8 cellular contexts compared by ENCODE assay signal in the genomic region with DNA sequence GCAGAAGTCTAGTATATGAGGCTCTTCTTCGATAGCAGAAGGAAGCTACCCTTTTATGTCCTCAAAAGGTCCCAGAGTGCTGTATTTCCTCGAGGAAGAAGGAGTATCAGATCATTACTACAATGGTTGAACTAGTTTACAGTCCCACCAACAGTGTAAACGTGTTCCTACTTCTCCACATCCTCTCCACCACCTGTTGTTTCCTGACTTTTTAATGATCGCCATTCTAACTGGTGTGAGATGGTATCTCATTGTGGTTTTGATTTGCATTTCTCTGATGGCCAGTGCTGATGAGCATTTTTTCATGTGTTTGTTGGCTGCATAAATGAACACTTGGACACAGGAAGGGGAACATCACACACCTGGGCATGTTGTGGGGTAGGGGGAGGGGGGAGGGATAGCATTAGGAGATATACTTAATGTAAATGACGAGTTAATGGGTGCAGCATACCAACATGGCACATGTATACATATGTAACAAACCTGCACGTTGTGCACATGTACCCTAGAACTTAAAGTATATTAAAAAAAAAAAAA. TPM values are rescaled to one million over a fixed set of nuclear protein-coding genes. Genes with fewer than 3 reads are reported as not detected.
DNase-seq lines count a peak whose midpoint lies in the region; ATAC-seq and TF ChIP-seq lines count a peak whose summit lies in the region.
"Not testable (repeated sequence)": the region's sequence is repeated elsewhere in the genome, so short reads cannot be mapped to it uniquely, and the experiment has no call there.

No MANE protein-coding gene starts in this region.

- H3K4me3 ChIP-seq in CD4-positive, alpha-beta memory T cell (ENCODE audit: low read length in 2 of 2), result not testable (repeated sequence)

- not testable (repeated sequence) for H3K27me3 Mint-ChIP-seq in CD4-positive, alpha-beta memory T cell; IgD-negative memory B cell; T-cell; activated CD4-positive, alpha-beta T cell treated with anti-CD3 and anti-CD28 coated beads, Interleukin-2, amount 10 ng/mL, durations not matched to agents 7 days and 5 days; activated naive CD4-positive, alpha-beta T cell treated with anti-CD3 and anti-CD28 coated beads for 36 hours (ENCODE audit: low read depth); naive thymus-derived CD8-positive, alpha-beta T cell; stimulated activated memory B cell treated with anti-CD40 and anti-IgM and Interleukin-4, amounts not matched to agents 10 μg/mL and 1 μg/mL and 100 μg/mL, for 72 hours
- H3K27me3 Mint-ChIP-seq in brain, result peaks cover 12% of the 10 kb centered on the region

- TF ChIP-seq CTCF in brain (conservative IDR thresholded peaks at IDR 0.05), result not testable (repeated sequence)

- H3K36me3 ChIP-seq in CD4-positive, alpha-beta memory T cell (ENCODE audit: insufficient read depth, low read length), result not testable (repeated sequence)

- peaks cover 41% of the 10 kb centered on the region for H3K4me1 ChIP-seq in CD4-positive, alpha-beta memory T cell (ENCODE audit: insufficient read depth, low read length)

- H3K27ac ChIP-seq in CD4-positive, alpha-beta memory T cell (ENCODE audit: low read depth, low read length), result not testable (repeated sequence)

- CTCF ChIA-PET in CD4-positive, alpha-beta memory T cell (lab: Charles Lee; ENCODE audit: partially characterized antibody); activated CD4-positive, alpha-beta T cell treated with anti-CD3 and anti-CD28 coated beads, Interleukin-2, amount 10 ng/mL, durations not matched to agents 7 days and 5 days (lab: Charles Lee); activated naive CD4-positive, alpha-beta T cell treated with anti-CD3 and anti-CD28 coated beads for 36 hours (lab: Charles Lee): not testable (repeated sequence)
- CTCF ChIA-PET in T-cell (lab: Charles Lee), result interaction anchor here in 1 of 2 donors (0.5 to 1.1 kb wide), 2 partner anchors 24 to 93 kb away, joined by 3 to 4 read pairs; no protein-coding TSS in a partner anchor

- not testable (repeated sequence) for DNase-seq in CD4-positive, alpha-beta memory T cell; T-cell; activated CD4-positive, alpha-beta T cell treated with anti-CD3 and anti-CD28 coated beads, Interleukin-2, amount 10 ng/mL, durations not matched to agents 7 days and 5 days; activated naive CD4-positive, alpha-beta T cell treated with anti-CD3 and anti-CD28 coated beads for 36 hours; naive thymus-derived CD8-positive, alpha-beta T cell

- not testable (repeated sequence) for H3K27me3 ChIP-seq in CD4-positive, alpha-beta memory T cell (ENCODE audit: insufficient read depth, low read length)

- intact Hi-C loops in CD4-positive, alpha-beta memory T cell (cut with micrococcal nuclease), result loop anchor here (2.0 to 5.0 kb wide), 4 partner anchors 83 to 1961 kb away; a partner anchor contains a TSS
- intact Hi-C loops in activated naive CD4-positive, alpha-beta T cell treated with anti-CD3 and anti-CD28 coated beads for 36 hours (cut with micrococcal nuclease), result loop anchor here (2.0 to 5.0 kb wide), 2 partner anchors 206 to 259 kb away; a partner anchor contains a TSS

- not testable (repeated sequence) for ATAC-seq in T-cell (replicated peaks in 1 of 4); naive thymus-derived CD8-positive, alpha-beta T cell; stimulated activated memory B cell treated with anti-CD40 and anti-IgM and Interleukin-4, amounts not matched to agents 10 μg/mL and 1 μg/mL and 100 μg/mL, for 72 hours

- H3K4me3 Mint-ChIP-seq in CD4-positive, alpha-beta memory T cell, result peak overlapping the region; percentile 45 to 96 (median 92)
- peak overlapping the region in 3 of 4 donors; percentile 43 to 98 (median 77) for H3K4me3 Mint-ChIP-seq in IgD-negative memory B cell
- peak overlapping the region; percentile 86 to 92 (median 91) for H3K4me3 Mint-ChIP-seq in T-cell
- peak overlapping the region; percentile 85 for H3K4me3 Mint-ChIP-seq in activated CD4-positive, alpha-beta T cell treated with anti-CD3 and anti-CD28 coated beads, Interleukin-2, amount 10 ng/mL, durations not matched to agents 7 days and 5 days
- H3K4me3 Mint-ChIP-seq in activated naive CD4-positive, alpha-beta T cell treated with anti-CD3 and anti-CD28 coated beads for 36 hours; stimulated activated memory B cell treated with anti-CD40 and anti-IgM and Interleukin-4, amounts not matched to agents 10 μg/mL and 1 μg/mL and 100 μg/mL, for 72 hours: not testable (repeated sequence)
- peak overlapping the region in 4 of 5 experiments; percentile 18 to 97 (median 96) for H3K4me3 Mint-ChIP-seq in brain
- peak overlapping the region in 9 of 10 donors; percentile 90 to 98 (median 95) for H3K4me3 Mint-ChIP-seq in naive thymus-derived CD8-positive, alpha-beta T cell

- H3K9me3 Mint-ChIP-seq in CD4-positive, alpha-beta memory T cell; IgD-negative memory B cell; T-cell; activated CD4-positive, alpha-beta T cell treated with anti-CD3 and anti-CD28 coated beads, Interleukin-2, amount 10 ng/mL, durations not matched to agents 7 days and 5 days; activated naive CD4-positive, alpha-beta T cell treated with anti-CD3 and anti-CD28 coated beads for 36 hours; brain; naive thymus-derived CD8-positive, alpha-beta T cell; stimulated activated memory B cell treated with anti-CD40 and anti-IgM and Interleukin-4, amounts not matched to agents 10 μg/mL and 1 μg/mL and 100 μg/mL, for 72 hours: not testable (repeated sequence)

- POLR2A ChIA-PET in CD4-positive, alpha-beta memory T cell (lab: Charles Lee; ENCODE audit: partially characterized antibody), result interaction anchor here (1.0 kb wide), 1 partner anchor 53 kb away, joined by 3 read pairs; a partner anchor contains a TSS
- POLR2A ChIA-PET in T-cell (lab: Charles Lee), result interaction anchor here in 1 of 2 donors (0.5 kb wide), 1 partner anchor 8 kb away, joined by 3 read pairs; no protein-coding TSS in a partner anchor
- POLR2A ChIA-PET in activated CD4-positive, alpha-beta T cell treated with anti-CD3 and anti-CD28 coated beads, Interleukin-2, amount 10 ng/mL, durations not matched to agents 7 days and 5 days (lab: Charles Lee), result not testable (repeated sequence)
- POLR2A ChIA-PET in naive thymus-derived CD8-positive, alpha-beta T cell (lab: Charles Lee), result interaction anchor here (0.5 to 1.5 kb wide), 4 partner anchors 8 to 250 kb away, joined by 3 to 4 read pairs (median 3); no protein-coding TSS in a partner anchor

- peaks cover 26 to 52% (median 39%) of the 10 kb centered on the region in 4 donors for H3K4me1 Mint-ChIP-seq in CD4-positive, alpha-beta memory T cell
- H3K4me1 Mint-ChIP-seq in IgD-negative memory B cell, result peaks cover 25 to 38% (median 38%) of the 10 kb centered on the region in 3 donors
- H3K4me1 Mint-ChIP-seq in T-cell, result peaks cover 40 to 48% (median 42%) of the 10 kb centered on the region in 3 donors
- peaks cover 38% of the 10 kb centered on the region for H3K4me1 Mint-ChIP-seq in activated CD4-positive, alpha-beta T cell treated with anti-CD3 and anti-CD28 coated beads, Interleukin-2, amount 10 ng/mL, durations not matched to agents 7 days and 5 days
- H3K4me1 Mint-ChIP-seq in activated naive CD4-positive, alpha-beta T cell treated with anti-CD3 and anti-CD28 coated beads for 36 hours (ENCODE audit: low read depth), result peaks cover 37% of the 10 kb centered on the region
- H3K4me1 Mint-ChIP-seq in brain, result peaks cover 35% of the 10 kb centered on the region
- peaks cover 7 to 50% (median 44%) of the 10 kb centered on the region in 4 donors for H3K4me1 Mint-ChIP-seq in naive thymus-derived CD8-positive, alpha-beta T cell
- peaks cover 39% of the 10 kb centered on the region for H3K4me1 Mint-ChIP-seq in stimulated activated memory B cell treated with anti-CD40 and anti-IgM and Interleukin-4, amounts not matched to agents 10 μg/mL and 1 μg/mL and 100 μg/mL, for 72 hours

- H3K36me3 Mint-ChIP-seq in CD4-positive, alpha-beta memory T cell, result peaks cover 0 to 13% of the 10 kb centered on the region in 2 donors
- H3K36me3 Mint-ChIP-seq in IgD-negative memory B cell; T-cell; activated CD4-positive, alpha-beta T cell treated with anti-CD3 and anti-CD28 coated beads, Interleukin-2, amount 10 ng/mL, durations not matched to agents 7 days and 5 days (ENCODE audit: low read depth); activated naive CD4-positive, alpha-beta T cell treated with anti-CD3 and anti-CD28 coated beads for 36 hours (ENCODE audit: low read depth); brain; naive thymus-derived CD8-positive, alpha-beta T cell; stimulated activated memory B cell treated with anti-CD40 and anti-IgM and Interleukin-4, amounts not matched to agents 10 μg/mL and 1 μg/mL and 100 μg/mL, for 72 hours: not testable (repeated sequence)

- H3K27ac Mint-ChIP-seq in CD4-positive, alpha-beta memory T cell, result peak overlapping the region; percentile 97 to 99 (median 99)
- peak overlapping the region; percentile 72 to 98 (median 97) for H3K27ac Mint-ChIP-seq in IgD-negative memory B cell
- H3K27ac Mint-ChIP-seq in T-cell, result peak overlapping the region; percentile 99 to 100
- peak overlapping the region; percentile 98 for H3K27ac Mint-ChIP-seq in activated CD4-positive, alpha-beta T cell treated with anti-CD3 and anti-CD28 coated beads, Interleukin-2, amount 10 ng/mL, durations not matched to agents 7 days and 5 days
- peak overlapping the region; percentile 76 for H3K27ac Mint-ChIP-seq in activated naive CD4-positive, alpha-beta T cell treated with anti-CD3 and anti-CD28 coated beads for 36 hours
- H3K27ac Mint-ChIP-seq in brain, result not testable (repeated sequence)
- H3K27ac Mint-ChIP-seq in naive thymus-derived CD8-positive, alpha-beta T cell, result peak overlapping the region; percentile 96 to 100 (median 99)
- H3K27ac Mint-ChIP-seq in stimulated activated memory B cell treated with anti-CD40 and anti-IgM and Interleukin-4, amounts not matched to agents 10 μg/mL and 1 μg/mL and 100 μg/mL, for 72 hours, result peak overlapping the region; percentile 97

- H3K9me3 ChIP-seq in CD4-positive, alpha-beta memory T cell (ENCODE audit: control insufficient read depth in 1 of 2, low read length in 2 of 2), result not testable (repeated sequence)

RNA-seq across cellular contexts. Expression of a gene that starts 1.2 kb away (rescaled TPM):
- 10 to 100 TPM; 35.7 to 37.2 TPM for total RNA-seq in CD4-positive, alpha-beta memory T cell
- 10 to 100 TPM; 36.2 to 50.0 TPM for polyA plus RNA-seq in CD4-positive, alpha-beta memory T cell
- polyA plus RNA-seq in IgD-negative memory B cell (30.4 TPM), brain (ENCODE audit: insufficient read depth, low read depth, low replicate concordance) (9.1 TPM)
- 10 to 100 TPM; 38.0 to 44.8 (median 41.3) TPM for total RNA-seq in T-cell
- total RNA-seq in activated CD4-positive, alpha-beta T cell treated with anti-CD3 and anti-CD28 coated beads, Interleukin-2, amount 10 ng/mL, durations not matched to agents 7 days and 5 days, result 10 to 100 TPM; 28.5 to 29.5 TPM
- total RNA-seq in activated naive CD4-positive, alpha-beta T cell treated with anti-CD3 and anti-CD28 coated beads for 36 hours, result 10 to 100 TPM; 18.9 to 19.3 TPM
- 10 to 100 TPM; 38.3 to 40.0 TPM for total RNA-seq in naive thymus-derived CD8-positive, alpha-beta T cell
- polyA plus RNA-seq in naive thymus-derived CD8-positive, alpha-beta T cell, result 10 to 100 TPM; 32.5 to 61.0 (median 50.2) TPM

RNA-seq across cellular contexts. Expression of a gene that starts 53.4 kb away (rescaled TPM):
- 10 to 100 TPM; 14.8 to 16.8 TPM for total RNA-seq in CD4-positive, alpha-beta memory T cell
- polyA plus RNA-seq in CD4-positive, alpha-beta memory T cell, result 1 to 10 TPM; 3.7 to 5.1 TPM
- polyA plus RNA-seq in IgD-negative memory B cell (6.1 TPM), brain (ENCODE audit: insufficient read depth, low read depth, low replicate concordance) (5.7 TPM)
- 10 to 100 TPM in 4 of 5 donors, 1 to 10 TPM in 1; 9.9 to 13.9 (median 12.7) TPM for total RNA-seq in T-cell
- 10 to 100 TPM; 23.7 to 24.5 TPM for total RNA-seq in activated CD4-positive, alpha-beta T cell treated with anti-CD3 and anti-CD28 coated beads, Interleukin-2, amount 10 ng/mL, durations not matched to agents 7 days and 5 days
- 10 to 100 TPM; 17.0 to 20.3 TPM for total RNA-seq in activated naive CD4-positive, alpha-beta T cell treated with anti-CD3 and anti-CD28 coated beads for 36 hours
- 10 to 100 TPM in 1 of 2 experiments, 1 to 10 TPM in 1; 8.4 to 10.5 TPM for total RNA-seq in naive thymus-derived CD8-positive, alpha-beta T cell
- 1 to 10 TPM; 1.8 to 5.3 (median 3.5) TPM for polyA plus RNA-seq in naive thymus-derived CD8-positive, alpha-beta T cell
